21 cellular contexts compared by ENCODE assay signal in the genomic region with DNA sequence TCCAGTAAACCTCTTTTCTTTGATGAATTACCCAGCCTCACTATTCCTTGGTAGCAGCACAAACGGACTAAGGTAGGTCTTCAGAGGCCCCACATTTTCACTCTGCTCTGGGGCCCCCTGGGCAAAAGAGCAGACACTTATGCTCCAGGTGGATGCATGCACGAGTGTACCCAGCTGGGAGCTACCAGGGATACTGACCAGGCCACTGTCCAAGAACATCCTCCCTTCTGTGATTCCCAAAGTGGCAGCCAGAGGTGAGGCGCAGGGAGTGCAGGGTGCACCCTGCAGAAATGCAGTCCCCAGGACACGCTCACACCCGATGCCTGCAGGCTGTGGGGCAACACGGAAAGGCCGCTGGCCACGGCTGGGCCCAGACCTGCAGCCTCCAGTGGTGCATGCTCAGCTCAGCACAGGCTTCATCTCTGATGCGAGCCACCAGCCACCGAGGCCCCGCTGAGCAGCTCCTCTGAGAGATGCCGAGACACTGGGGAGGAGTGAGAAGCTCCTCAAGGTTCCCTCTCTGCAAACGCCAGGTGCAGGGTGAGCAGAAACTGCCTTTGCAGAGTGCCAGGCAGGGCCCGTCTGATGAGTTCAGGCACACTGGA. TPM values are rescaled to one million over a fixed set of nuclear protein-coding genes. Genes with fewer than 3 reads are reported as not detected.
DNase-seq lines count a peak whose midpoint lies in the region; ATAC-seq and TF ChIP-seq lines count a peak whose summit lies in the region.
"Had no signal": no experiment of that assay in that cellular context is flagged by ENCODE, and none has a peak within 500 bp of the region (broad histone marks: within the 10 kb centered on the region; RNA-seq: fewer than 3 reads in every experiment).

No MANE protein-coding gene starts in this region.

- no peaks in the 10 kb centered on the region for H3K9me3 Mint-ChIP-seq in natural killer cell treated with Interleukin-12 subunit alpha and Interleukin-12 subunit beta and Interleukin-15 and Interleukin-18, amount 100 ng/mL, for 72 hours
- H3K9me3 Mint-ChIP-seq: CD4-positive, alpha-beta T cell; HFFc6 had no signal

- TF ChIP-seq CTCF in suprapubic skin (IDR thresholded peaks at IDR 0.05) = no peak

- H3K27me3 Mint-ChIP-seq in natural killer cell treated with Interleukin-12 subunit alpha and Interleukin-12 subunit beta and Interleukin-15 and Interleukin-18, amount 100 ng/mL, for 72 hours = peaks cover 3 to 4% of the 10 kb centered on the region in 2 donors

- no peak overlapping the region for H3K27ac Mint-ChIP-seq in natural killer cell treated with Interleukin-12 subunit alpha and Interleukin-12 subunit beta and Interleukin-15 and Interleukin-18, amount 100 ng/mL, for 72 hours
- H3K27ac Mint-ChIP-seq: B cell; CD4-positive, alpha-beta T cell; HFFc6 had no signal

- no peaks in the 10 kb centered on the region for H3K36me3 ChIP-seq in H7 (replicated peaks; ENCODE audit: control insufficient read depth, insufficient read depth, low read length)
- no peaks in the 10 kb centered on the region for H3K36me3 ChIP-seq in suprapubic skin

- H3K27ac ChIP-seq in suprapubic skin = no peak overlapping the region

- H3K9me3 ChIP-seq in suprapubic skin = no peaks in the 10 kb centered on the region
- H3K9me3 ChIP-seq: Caco-2 had no signal

- peak; percentile 18 to 41 for ATAC-seq in natural killer cell treated with Interleukin-12 subunit alpha and Interleukin-12 subunit beta and Interleukin-15 and Interleukin-18, amount 100 ng/mL, for 72 hours
- ATAC-seq in HG03097 (IDR thresholded peaks at IDR 0.05; ENCODE audit: low FRiP score, unreplicated experiment) = no peak
- ATAC-seq: HepG2, SK-N-SH treated with all-trans-retinoic acid at 6 μM for 48 hours had no signal

- H3K4me1 Mint-ChIP-seq in natural killer cell treated with Interleukin-12 subunit alpha and Interleukin-12 subunit beta and Interleukin-15 and Interleukin-18, amount 100 ng/mL, for 72 hours (ENCODE audit: low read depth in 2 of 2) = no peaks in the 10 kb centered on the region
- H3K4me1 Mint-ChIP-seq: B cell had no signal

- H3K4me3 ChIP-seq in H7 (ENCODE audit: insufficient read depth, low read depth, low read length) (no peak overlapping the region), suprapubic skin (no peak overlapping the region)

- no peaks in the 10 kb centered on the region for H3K36me3 Mint-ChIP-seq in natural killer cell treated with Interleukin-12 subunit alpha and Interleukin-12 subunit beta and Interleukin-15 and Interleukin-18, amount 100 ng/mL, for 72 hours

- peak; percentile 40 for DNase-seq in H7
- peak; percentile 33 for DNase-seq in activated CD8-positive, alpha-beta memory T cell treated with anti-CD3 and anti-CD28 coated beads, Interleukin-2, amount 50 U/mL, for 48 hours
- no peak for DNase-seq in natural killer cell treated with Interleukin-12 subunit alpha and Interleukin-12 subunit beta and Interleukin-15 and Interleukin-18, amount 100 ng/mL, for 72 hours (ENCODE audit: low spot score)
- peak; percentile 43 to 56 for DNase-seq in suprapubic skin (ENCODE audit: low spot score in 2 of 2)
- DNase-seq in SIG-M5 treated with dmso at 0.1 percent for 504 hours (lab: John Stamatoyannopoulos, UW; ENCODE audit: unreplicated experiment) = no peak
- no peak for DNase-seq in AG08395 (ENCODE audit: low spot score)
- no peak for DNase-seq in NCI-H748 (lab: John Stamatoyannopoulos, UW; ENCODE audit: unreplicated experiment)
- DNase-seq: ACHN, GF-D8, HFFc6, KBM-7, NCI-H2081 treated with DMSO at 0.1 percent for 48 hours, NCI-H774, OCI-M1, SHP77 treated with DMSO at 0.1 percent for 48 hours had no signal

- H3K27me3 ChIP-seq in H7 (ENCODE audit: control insufficient read depth, insufficient read depth, low read length) (no peaks in the 10 kb centered on the region), suprapubic skin (peaks cover 39% of the 10 kb centered on the region)

- TF ChIP-seq POLR2A in suprapubic skin (IDR thresholded peaks at IDR 0.05) = no peak

- peaks cover 4% of the 10 kb centered on the region for H3K4me1 ChIP-seq in suprapubic skin
- H3K4me1 ChIP-seq: Caco-2 had no signal

- 68% methylated on average over 2 of the region's 14 CpGs for WGBS in suprapubic skin

- no peak overlapping the region for H3K4me3 Mint-ChIP-seq in natural killer cell treated with Interleukin-12 subunit alpha and Interleukin-12 subunit beta and Interleukin-15 and Interleukin-18, amount 100 ng/mL, for 72 hours
- H3K4me3 Mint-ChIP-seq: B cell; CD4-positive, alpha-beta T cell; HFFc6 had no signal

- TF ChIP-seq EP300 in suprapubic skin (IDR thresholded peaks at IDR 0.05) = no peak

RNA-seq across cellular contexts. Expression of a gene that starts 48.1 kb away (rescaled TPM):
- total RNA-seq in H7 (2014; rRNA removed; shearing (Covaris generic)) = 42.9 and 58.2 TPM in 2 replicates
- total RNA-seq in natural killer cell treated with Interleukin-12 subunit alpha and Interleukin-12 subunit beta and Interleukin-15 and Interleukin-18, amount 100 ng/mL, for 72 hours = not detected
- total RNA-seq in suprapubic skin = 10 to 100 TPM in 2 of 4 donors, 1 to 10 TPM in 2; 4.0 to 15.4 (median 11.7) TPM
- total RNA-seq: B cell; Caco-2; CD4-positive, alpha-beta T cell; HepG2 had no signal

Comparison
In these comparisons a context has a peak if more than half of its experiments do, and no peak if none do; other contexts are left out.
1. DNase-seq: peak in H7 (single experiment), activated CD8-positive, alpha-beta memory T cell treated with anti-CD3 and anti-CD28 coated beads, Interleukin-2, amount 50 U/mL, for 48 hours (single experiment) and suprapubic skin (2 of 2); none in natural killer cell treated with Interleukin-12 subunit alpha and Interleukin-12 subunit beta and Interleukin-15 and Interleukin-18, amount 100 ng/mL, for 72 hours (single experiment), SIG-M5 treated with dmso at 0.1 percent for 504 hours (single experiment), AG08395 (single experiment) and NCI-H748 (single experiment).
2. RNA of a gene that starts 48.1 kb away (total RNA-seq): 42.9 to 58.2 TPM in H7 and 4.0 to 15.4 TPM in suprapubic skin; not detected in natural killer cell treated with Interleukin-12 subunit alpha and Interleukin-12 subunit beta and Interleukin-15 and Interleukin-18, amount 100 ng/mL, for 72 hours; every median in the first group is over 4 times any median in the second.